24 cellular contexts compared by ENCODE assay signal in the genomic region with DNA sequence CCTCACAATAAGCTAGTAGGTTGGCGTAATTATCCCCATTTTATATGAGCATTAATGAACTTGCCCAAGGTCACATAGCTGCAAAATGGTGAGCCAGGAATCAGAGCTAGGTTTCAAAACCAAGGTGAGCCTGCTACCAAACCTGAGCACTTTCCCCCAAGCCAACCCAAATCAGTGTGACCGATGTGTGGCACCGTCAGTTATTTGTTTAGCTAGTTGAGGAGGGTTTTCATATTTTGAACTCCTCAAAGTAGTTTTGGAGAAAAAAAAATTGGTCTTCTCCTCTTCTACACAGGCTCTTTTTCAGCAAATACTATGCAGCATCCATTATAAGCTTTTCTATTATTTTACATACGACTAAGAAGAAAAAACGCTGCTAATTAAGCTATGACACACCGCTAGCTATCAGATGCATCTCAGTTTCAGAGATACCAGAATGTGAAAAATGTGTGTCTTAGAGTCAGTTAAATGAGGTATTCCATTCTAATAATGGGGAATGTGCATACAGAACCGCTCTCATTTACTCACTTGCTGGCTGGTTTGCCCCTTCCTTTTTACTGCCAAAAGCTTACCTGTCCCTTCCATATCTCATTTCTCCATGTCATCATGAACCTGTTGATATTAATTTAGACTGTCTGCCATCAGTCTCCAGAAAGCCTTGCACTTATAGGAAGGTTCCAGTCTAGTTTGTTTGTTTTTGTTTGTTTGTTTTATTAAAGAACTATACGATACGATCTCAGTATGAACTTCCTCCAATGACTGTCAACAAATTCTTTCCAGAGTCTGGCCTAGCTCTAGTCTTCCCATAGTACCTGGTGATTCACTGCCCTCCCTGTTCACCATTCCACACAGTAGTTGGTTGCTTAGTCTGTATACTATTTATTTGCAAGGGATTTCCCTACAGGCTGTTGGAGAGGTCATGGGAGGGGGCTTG. TPM values are rescaled to one million over a fixed set of nuclear protein-coding genes. Genes with fewer than 3 reads are reported as not detected.
DNase-seq lines count a peak whose midpoint lies in the region; ATAC-seq, FAIRE-seq and TF ChIP-seq lines count a peak whose summit lies in the region.
"Had no signal": no experiment of that assay in that cellular context is flagged by ENCODE, and none has a peak within 500 bp of the region (broad histone marks: within the 10 kb centered on the region; RNA-seq: fewer than 3 reads in every experiment).

No MANE protein-coding gene starts in this region.

- no peak for TF ChIP-seq POLR2A in thyroid gland (IDR thresholded peaks at IDR 0.05)

- peaks cover 74% of the 10 kb centered on the region for H3K27me3 Mint-ChIP-seq in astrocyte (ENCODE audit: low read depth, unreplicated experiment)

- H3K4me2 ChIP-seq in astrocyte (ENCODE audit: low read length) = no peak overlapping the region
- no peak overlapping the region for H3K4me2 ChIP-seq in smooth muscle cell

- CTCF ChIA-PET in HEK293 (lab: Yijun Ruan, JAX) = interaction anchor here (0.8 to 1.3 kb wide), 4 partner anchors 14 to 69 kb away, joined by 3 to 5 read pairs (median 4); no protein-coding TSS in a partner anchor

- H3K4me3 Mint-ChIP-seq in astrocyte (ENCODE audit: unreplicated experiment) = no peak overlapping the region

- H4K20me1 ChIP-seq in astrocyte (ENCODE audit: insufficient read depth, low read length) = no peaks in the 10 kb centered on the region
- no peaks in the 10 kb centered on the region for H4K20me1 ChIP-seq in smooth muscle cell (ENCODE audit: low read depth)

- H3K4me1 Mint-ChIP-seq in astrocyte (ENCODE audit: low read depth, unreplicated experiment) = peaks cover 1% of the 10 kb centered on the region

- peaks cover 5% of the 10 kb centered on the region for H3F3A ChIP-seq in smooth muscle cell (ENCODE audit: low read depth)

- intact Hi-C loops in thyroid gland (cut with DNase I) = no loop called here

- H3K9me3 ChIP-seq in HEK293 (ENCODE audit: control insufficient read depth, insufficient read depth, low read depth, low read length) (no peaks in the 10 kb centered on the region), astrocyte (ENCODE audit: insufficient read depth, low read depth, low read length) (no peaks in the 10 kb centered on the region), smooth muscle cell (replicated peaks; ENCODE audit: low read depth) (no peaks in the 10 kb centered on the region), thyroid gland (no peaks in the 10 kb centered on the region)
- H3K9me3 ChIP-seq: SJCRH30 had no signal

- POLR2A ChIA-PET in HEK293 (lab: Yijun Ruan, JAX) = interaction anchor here (0.5 kb wide), 1 partner anchor 110 kb away, joined by 8 read pairs; no protein-coding TSS in a partner anchor

- no peak for TF ChIP-seq CTCF in C4-2B (conservative IDR thresholded peaks at IDR 0.05)
- TF ChIP-seq CTCF in HEK293 (tag by site-specific recombination; IDR thresholded peaks at IDR 0.05) = no peak
- no peak for TF ChIP-seq CTCF in astrocyte (IDR thresholded peaks at IDR 0.05; ENCODE audit: insufficient read depth, low read depth, low read length)
- no peak for TF ChIP-seq CTCF in smooth muscle cell (IDR thresholded peaks at IDR 0.05; ENCODE audit: borderline replicate concordance, insufficient read depth, poor library complexity, severe bottlenecking)
- no peak for TF ChIP-seq CTCF in thyroid gland (IDR thresholded peaks at IDR 0.05)

- H3K36me3 Mint-ChIP-seq in astrocyte (ENCODE audit: low read depth, unreplicated experiment) = no peaks in the 10 kb centered on the region

- DNase-seq in astrocyte (ENCODE audit: low read depth) = no peak
- no peak for DNase-seq in smooth muscle cell (lab: John Stamatoyannopoulos, UW; ENCODE audit: unreplicated experiment)
- no peak for DNase-seq in thyroid gland
- DNase-seq in stimulated activated CD4-positive, alpha-beta T cell treated with anti-CD3 and anti-CD28 coated beads, Interleukin-4, amount 100 ng/mL, for 4 hours = no peak
- DNase-seq: AML-193; GDM1; KG1; NCI-H1105; NCI-H146; NCI-H2029; NCI-H2227 treated with DMSO at 0.1 percent for 48 hours; NCI-H524; NCI-H774; NK-92 treated with Interleukin-12 subunit alpha and Interleukin-12 subunit beta, amount 100 ng/mL, for 24 hours; SJCRH30 had no signal

- H3K27me3 ChIP-seq in astrocyte (ENCODE audit: insufficient read depth, low read length) = peaks cover 69% of the 10 kb centered on the region
- H3K27me3 ChIP-seq in smooth muscle cell (ENCODE audit: low read depth) = no peaks in the 10 kb centered on the region
- H3K27me3 ChIP-seq in thyroid gland = peaks cover 37% of the 10 kb centered on the region
- H3K27me3 ChIP-seq: SJCRH30 had no signal

- peaks cover 1% of the 10 kb centered on the region; the same call in 1 of the 2 replicates for H3K4me1 ChIP-seq in HEK293 (ENCODE audit: control insufficient read depth, insufficient read depth, low read length)
- H3K4me1 ChIP-seq in astrocyte (ENCODE audit: insufficient read depth, low read length) = peaks cover 5% of the 10 kb centered on the region
- peaks cover 12% of the 10 kb centered on the region for H3K4me1 ChIP-seq in smooth muscle cell (ENCODE audit: low read depth)
- peaks cover 16 to 23% of the 10 kb centered on the region in 2 donors for H3K4me1 ChIP-seq in thyroid gland
- H3K4me1 ChIP-seq: SJCRH30 had no signal

- peaks cover 12% of the 10 kb centered on the region for H3K9me3 Mint-ChIP-seq in astrocyte (ENCODE audit: unreplicated experiment)

- H3K36me3 ChIP-seq in HEK293 (ENCODE audit: control insufficient read depth in 2 of 2, insufficient read depth in 1 of 2, low read length in 2 of 2) (no peaks in the 10 kb centered on the region), astrocyte (ENCODE audit: insufficient read depth, low read length) (no peaks in the 10 kb centered on the region), smooth muscle cell (ENCODE audit: low read depth) (no peaks in the 10 kb centered on the region), thyroid gland (no peaks in the 10 kb centered on the region)
- H3K36me3 ChIP-seq: SJCRH30 had no signal

- 74% methylated on average over 9 of the region's 9 CpGs for WGBS in smooth muscle cell (ENCODE audit: low lambda C conversion rate)
- 89 to 93% methylated on average over 9 of the region's 9 CpGs for WGBS in thyroid gland, 2 donors

- H3K9ac ChIP-seq in astrocyte (ENCODE audit: low read length) (no peak overlapping the region), smooth muscle cell (ENCODE audit: low read depth) (no peak overlapping the region)

- no peak overlapping the region for H2AFZ ChIP-seq in astrocyte (ENCODE audit: low read depth, low read length)
- no peak overlapping the region for H2AFZ ChIP-seq in smooth muscle cell (ENCODE audit: low read depth)

- no peak for ATAC-seq in HG03135 (IDR thresholded peaks at IDR 0.05; ENCODE audit: unreplicated experiment)
- ATAC-seq: Panc1 had no signal

- H3K4me3 ChIP-seq in HEK293 (ENCODE audit: low read depth, low read length) (no peak overlapping the region), astrocyte (ENCODE audit: insufficient read depth, low read depth, low read length) (no peak overlapping the region), smooth muscle cell (no peak overlapping the region), thyroid gland (replicated peaks in 1 of 3) (no peak overlapping the region)
- H3K4me3 ChIP-seq: SJCRH30 had no signal

- H3K79me2 ChIP-seq in astrocyte (ENCODE audit: insufficient read depth, low read length) (no peaks in the 10 kb centered on the region), smooth muscle cell (ENCODE audit: low read depth) (peaks cover 23% of the 10 kb centered on the region)

- H3K27ac ChIP-seq in C4-2B = peak overlapping the region; percentile 84
- H3K27ac ChIP-seq in HEK293 (ENCODE audit: extremely low read depth, low read depth, low read length) = no peak overlapping the region
- no peak overlapping the region for H3K27ac ChIP-seq in astrocyte (ENCODE audit: low read depth, low read length)
- H3K27ac ChIP-seq in smooth muscle cell (ENCODE audit: low read depth) = peak overlapping the region; percentile 22
- H3K27ac ChIP-seq in thyroid gland = no peak overlapping the region
- H3K27ac ChIP-seq: HL-60, SJCRH30 had no signal

- FAIRE-seq in astrocyte (lab: Jason Lieb, UNC) = peak; percentile 5
- FAIRE-seq: H54 had no signal

- H3K27ac Mint-ChIP-seq in astrocyte (ENCODE audit: unreplicated experiment) = no peak overlapping the region

TF ChIP-seq in HEK293, 187 proteins besides CTCF, POLR2A, EP300 and RAD21:
- TF ChIP-seq SCRT2 (tag by site-specific recombination; IDR thresholded peaks at IDR 0.05) (0 out of 2 replicates have a peak, but pooled peaks have one; percentile 32), ZNF664 (tag by site-specific recombination; IDR thresholded peaks at IDR 0.05) (no peak), ZNF416 (tag by site-specific recombination; IDR thresholded peaks at IDR 0.05) (no peak)

RNA-seq across cellular contexts. Expression of gene TBX4, which starts 2.2 kb away (rescaled TPM):
- 0.14 TPM in 1 of 2 replicates, not detected in the other for total RNA-seq in astrocyte
- 14.1 and 15.4 TPM in 2 replicates for total RNA-seq in smooth muscle cell
- polyA plus RNA-seq in smooth muscle cell = 14.6 and 22.7 TPM in 2 replicates
- under 1 TPM in 1 of 4 donors, not detected in 3; 0.54 TPM for total RNA-seq in thyroid gland
- total RNA-seq: Daoy, HT-29 had no signal
- polyA plus RNA-seq: CD14-positive monocyte had no signal

RNA-seq across cellular contexts. Expression of gene TBX2, which starts 50.3 kb away (rescaled TPM):
- total RNA-seq in astrocyte (0.50 and 0.53 TPM in 2 replicates), smooth muscle cell (40.0 and 46.7 TPM in 2 replicates), thyroid gland (10 to 100 TPM in 2 of 4 donors, 1 to 10 TPM in 2; 5.3 to 20.2 (median 11.0) TPM)
- polyA plus RNA-seq in smooth muscle cell = 96.5 and 146 TPM in 2 replicates
- polyA plus RNA-seq: CD14-positive monocyte had no signal

Comparison
In these comparisons a context has a peak if more than half of its experiments do, and no peak if none do; other contexts are left out.
1. H3K27ac ChIP-seq: peak in C4-2B (single experiment) and smooth muscle cell (single experiment); none in HEK293 (single experiment), astrocyte (single experiment) and thyroid gland (0 of 3).